ENCODE assay signal across 8 cellular contexts in the genomic region with DNA sequence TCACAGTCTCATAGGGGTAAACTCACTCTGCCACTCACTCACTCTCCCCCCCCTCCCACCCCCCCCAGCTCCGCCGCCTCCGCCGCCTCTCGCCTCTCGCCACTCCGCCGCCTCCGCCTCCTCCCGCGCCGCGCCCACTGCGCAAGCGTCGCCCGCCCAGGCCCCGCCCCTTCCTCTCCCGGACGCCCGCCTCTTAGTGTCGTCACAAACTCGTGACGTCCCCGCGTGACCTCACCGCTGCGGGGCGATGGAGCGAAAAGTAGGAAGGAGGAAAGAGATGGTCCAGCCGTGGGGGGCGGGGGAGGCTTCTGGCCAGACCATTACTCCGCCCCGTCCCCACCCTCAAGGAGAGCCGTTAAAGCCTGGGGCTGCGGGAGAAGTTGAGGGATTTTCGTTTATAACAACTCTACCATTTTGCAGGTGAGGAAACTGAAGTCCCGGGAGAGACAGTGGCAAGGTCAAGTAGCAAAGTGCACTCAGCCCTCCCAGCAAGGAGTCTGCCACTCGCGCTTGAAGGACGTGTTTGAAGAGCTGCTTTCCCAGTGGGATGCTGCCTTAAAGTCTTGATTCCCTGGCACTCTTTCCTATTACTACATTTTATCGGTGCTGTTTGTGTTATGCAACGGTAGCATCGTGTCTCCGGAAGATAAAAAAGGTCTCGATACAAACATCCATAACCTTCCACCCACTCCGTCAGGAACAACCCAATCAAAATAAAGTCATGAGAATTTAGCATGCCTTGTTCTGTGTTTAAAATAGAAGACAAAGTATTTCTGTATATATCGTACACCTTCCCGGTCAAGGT. TPM values are rescaled to one million over a fixed set of nuclear protein-coding genes. Genes with fewer than 3 reads are reported as not detected.
DNase-seq lines count a peak whose midpoint lies in the region; ATAC-seq, FAIRE-seq and TF ChIP-seq lines count a peak whose summit lies in the region.

Gene ILRUN (minus strand): TSS at position 29 of the 805 bp plus-strand sequence. CDS start 164 bp downstream, outside the sequence.

- POLR2A ChIA-PET in CD8-positive, alpha-beta T cell (lab: Charles Lee) = interaction anchor here (0.6 to 2.3 kb wide), 11 partner anchors 11 to 192 kb away, joined by 3 to 20 read pairs (median 3); partner anchors contain the start of genes ANKS1A and SNRPC

- peak within 1 kb of the TSS; percentile 97 for H3K4me3 Mint-ChIP-seq in CD8-positive, alpha-beta T cell

- peak; percentile 92 for ATAC-seq in CD8-positive, alpha-beta T cell

- no peaks in the 10 kb centered on the region for H3K9me3 ChIP-seq in CD8-positive, alpha-beta T cell (ENCODE audit: low read length)
- H3K9me3 ChIP-seq in effector memory CD4-positive, alpha-beta T cell (ENCODE audit: control insufficient read depth, low read length) = no peaks in the 10 kb centered on the region

- DNase-seq in CD8-positive, alpha-beta T cell = peak; percentile 93 to 98 (median 96)
- DNase-seq in GM20000 (ENCODE audit: low spot score) (peak; percentile 94), HTR-8/SVneo (ENCODE audit: insufficient read length, low spot score) (peak; percentile 93), NOMO-1 treated with DMSO at 0.1 percent for 48 hours (lab: John Stamatoyannopoulos, UW; ENCODE audit: unreplicated experiment) (peak; percentile 86), medulla oblongata (ENCODE audit: extremely low spot score) (peak; percentile 98)
- peak; percentile 89 to 97 for DNase-seq in activated CD8-positive, alpha-beta memory T cell treated with anti-CD3 and anti-CD28 coated beads for 4 hours (ENCODE audit: low read depth in 2 of 2)
- peak; percentile 93 to 96 (median 95) for DNase-seq in effector memory CD4-positive, alpha-beta T cell
- DNase-seq in stimulated activated CD4-positive, alpha-beta T cell treated with anti-CD3 and anti-CD28 coated beads, TNF-alpha, amount 100 ng/mL, for 48 hours (ENCODE audit: low read depth in 3 of 3) = peak; percentile 88 to 98 (median 94)

- peak; percentile 49 for FAIRE-seq in HTR-8/SVneo (lab: Jason Lieb, UNC)

- TF ChIP-seq CTCF in CD8-positive, alpha-beta T cell (IDR thresholded peaks at IDR 0.05) = no peak
- no peak for TF ChIP-seq CTCF in GM20000 (IDR thresholded peaks at IDR 0.05; ENCODE audit: extremely low read depth, missing control alignments)

- H3K36me3 ChIP-seq in CD8-positive, alpha-beta T cell (ENCODE audit: insufficient read depth, low read length) = no peaks in the 10 kb centered on the region
- no peaks in the 10 kb centered on the region for H3K36me3 ChIP-seq in effector memory CD4-positive, alpha-beta T cell (ENCODE audit: control insufficient read depth, insufficient read depth, low read length)

- peaks cover 43% of the 10 kb centered on the region for H3K4me1 Mint-ChIP-seq in CD8-positive, alpha-beta T cell (ENCODE audit: low read depth)

- CTCF ChIA-PET in CD8-positive, alpha-beta T cell (lab: Charles Lee) = interaction anchor here (0.6 to 1.3 kb wide), 4 partner anchors 21 to 731 kb away, joined by 3 to 8 read pairs (median 5); no protein-coding TSS in a partner anchor

- no peaks in the 10 kb centered on the region for H3K27me3 ChIP-seq in CD8-positive, alpha-beta T cell (ENCODE audit: insufficient read depth, low read length)
- no peaks in the 10 kb centered on the region for H3K27me3 ChIP-seq in effector memory CD4-positive, alpha-beta T cell (replicated peaks; ENCODE audit: control insufficient read depth, insufficient read depth, low read length, poor library complexity, severe bottlenecking)

- peaks cover 9% of the 10 kb centered on the region for H3K36me3 Mint-ChIP-seq in CD8-positive, alpha-beta T cell

- H3K27ac Mint-ChIP-seq in CD8-positive, alpha-beta T cell = peak within 1 kb of the TSS; percentile 99

- intact Hi-C loops in CD8-positive, alpha-beta T cell (cut with DNase I, micrococcal nuclease) = loop anchor here (1.0 to 5.0 kb wide), 10 partner anchors 24 to 304 kb away; partner anchors contain the start of genes ANKS1A (in 2 of the 2), SNRPC (in 2 of the 2), TAF11 (in 2 of the 2) and NUDT3 (in 1 of the 2)

- peak within 1 kb of the TSS; percentile 93 for H3K27ac ChIP-seq in CD8-positive, alpha-beta T cell (ENCODE audit: low read depth, low read length)
- peak within 1 kb of the TSS; percentile 82 for H3K27ac ChIP-seq in effector memory CD4-positive, alpha-beta T cell (ENCODE audit: insufficient read depth, low read length, poor library complexity, severe bottlenecking)

- peak within 1 kb of the TSS; percentile 94 for H3K4me3 ChIP-seq in CD8-positive, alpha-beta T cell (ENCODE audit: low read depth, low read length)
- peak within 1 kb of the TSS; percentile 98 for H3K4me3 ChIP-seq in effector memory CD4-positive, alpha-beta T cell (ENCODE audit: insufficient read depth, low read depth, low read length, poor library complexity, severe bottlenecking)

- H3K4me1 ChIP-seq in CD8-positive, alpha-beta T cell (ENCODE audit: insufficient read depth, low read length) = peaks cover 24% of the 10 kb centered on the region
- peaks cover 18% of the 10 kb centered on the region for H3K4me1 ChIP-seq in effector memory CD4-positive, alpha-beta T cell (ENCODE audit: control insufficient read depth, insufficient read depth, low read length, poor library complexity, severe bottlenecking)

- no peaks in the 10 kb centered on the region for H3K9me3 Mint-ChIP-seq in CD8-positive, alpha-beta T cell

- no peaks in the 10 kb centered on the region for H3K27me3 Mint-ChIP-seq in CD8-positive, alpha-beta T cell (ENCODE audit: low read depth)

RNA-seq across cellular contexts. Expression of gene ILRUN, which starts in this region (rescaled TPM):
- 10 to 100 TPM; 54.8 to 58.8 TPM for total RNA-seq in CD8-positive, alpha-beta T cell

Comparison
In these comparisons a context has a peak if more than half of its experiments do, and no peak if none do; other contexts are left out.
1. Peak in every context shown above with its lines: DNase-seq, ATAC-seq, H3K4me3 ChIP-seq and H3K27ac ChIP-seq.